ENCODE assay signal across 1 cellular context in the genomic region with DNA sequence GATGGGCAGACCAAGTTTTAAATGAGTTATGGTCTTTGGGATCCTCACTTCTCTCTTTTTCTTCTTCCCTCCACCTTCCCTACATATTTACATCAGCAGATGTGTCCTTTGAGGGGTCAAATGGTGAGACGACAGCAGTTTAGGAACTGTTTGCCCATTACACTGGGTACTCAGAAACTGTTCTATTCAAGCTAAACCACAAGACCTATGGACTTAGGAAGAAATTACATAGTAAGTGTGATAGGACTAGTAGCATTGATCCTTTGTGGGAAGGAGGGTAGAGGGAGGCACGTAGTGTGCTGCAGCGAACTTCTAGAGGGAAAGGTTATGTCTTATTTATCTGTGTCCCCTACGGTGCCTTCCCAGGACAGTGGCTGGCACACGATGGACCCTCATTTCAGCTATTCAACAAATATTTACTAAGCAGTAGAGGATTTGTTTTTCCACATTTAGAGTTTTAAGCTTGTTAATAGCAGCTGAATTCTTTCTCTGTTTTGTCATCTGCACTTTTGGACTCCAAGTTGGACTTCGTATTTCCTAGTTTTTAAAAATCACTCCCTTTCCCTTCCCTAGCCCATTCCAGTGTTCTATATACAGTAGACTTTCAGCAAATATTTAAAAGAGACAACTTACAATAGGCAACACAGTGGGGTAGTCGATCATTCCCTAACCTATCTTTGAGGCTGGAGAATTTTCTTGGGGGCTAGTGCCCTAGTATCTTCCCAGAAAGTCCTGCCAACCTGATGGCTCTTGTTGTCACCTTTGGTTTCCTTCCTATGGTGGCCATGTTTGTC.
TF ChIP-seq lines count a peak whose summit lies in the region.

No MANE protein-coding gene starts in this region.

TF ChIP-seq in HepG2, 621 proteins besides CTCF, POLR2A, EP300 and RAD21 (continued from another document and continues in another):
- TF ChIP-seq, protein P1, sequence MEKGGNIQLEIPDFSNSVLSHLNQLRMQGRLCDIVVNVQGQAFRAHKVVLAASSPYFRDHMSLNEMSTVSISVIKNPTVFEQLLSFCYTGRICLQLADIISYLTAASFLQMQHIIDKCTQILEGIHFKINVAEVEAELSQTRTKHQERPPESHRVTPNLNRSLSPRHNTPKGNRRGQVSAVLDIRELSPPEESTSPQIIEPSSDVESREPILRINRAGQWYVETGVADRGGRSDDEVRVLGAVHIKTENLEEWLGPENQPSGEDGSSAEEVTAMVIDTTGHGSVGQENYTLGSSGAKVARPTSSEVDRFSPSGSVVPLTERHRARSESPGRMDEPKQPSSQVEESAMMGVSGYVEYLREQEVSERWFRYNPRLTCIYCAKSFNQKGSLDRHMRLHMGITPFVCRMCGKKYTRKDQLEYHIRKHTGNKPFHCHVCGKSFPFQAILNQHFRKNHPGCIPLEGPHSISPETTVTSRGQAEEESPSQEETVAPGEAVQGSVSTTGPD (CRISPR knock-in tag; IDR thresholded peaks at IDR 0.05) = no peak
- TF ChIP-seq TOE1 (CRISPR knock-in tag; IDR thresholded peaks at IDR 0.05) = no peak; the same call in 1 of the 2 replicates
- TF ChIP-seq ZNF607 (CRISPR knock-in tag; IDR thresholded peaks at IDR 0.05; ENCODE audit: borderline replicate concordance) = peak; percentile 35; the same call in 1 of the 2 replicates
- TF ChIP-seq SP5 (CRISPR knock-in tag; IDR thresholded peaks at IDR 0.05; ENCODE audit: borderline replicate concordance, low read depth) = peak; percentile 58
- no peak for TF ChIP-seq ZSCAN29 (CRISPR knock-in tag; conservative IDR thresholded peaks at IDR 0.05)
- TF ChIP-seq, protein P2, sequence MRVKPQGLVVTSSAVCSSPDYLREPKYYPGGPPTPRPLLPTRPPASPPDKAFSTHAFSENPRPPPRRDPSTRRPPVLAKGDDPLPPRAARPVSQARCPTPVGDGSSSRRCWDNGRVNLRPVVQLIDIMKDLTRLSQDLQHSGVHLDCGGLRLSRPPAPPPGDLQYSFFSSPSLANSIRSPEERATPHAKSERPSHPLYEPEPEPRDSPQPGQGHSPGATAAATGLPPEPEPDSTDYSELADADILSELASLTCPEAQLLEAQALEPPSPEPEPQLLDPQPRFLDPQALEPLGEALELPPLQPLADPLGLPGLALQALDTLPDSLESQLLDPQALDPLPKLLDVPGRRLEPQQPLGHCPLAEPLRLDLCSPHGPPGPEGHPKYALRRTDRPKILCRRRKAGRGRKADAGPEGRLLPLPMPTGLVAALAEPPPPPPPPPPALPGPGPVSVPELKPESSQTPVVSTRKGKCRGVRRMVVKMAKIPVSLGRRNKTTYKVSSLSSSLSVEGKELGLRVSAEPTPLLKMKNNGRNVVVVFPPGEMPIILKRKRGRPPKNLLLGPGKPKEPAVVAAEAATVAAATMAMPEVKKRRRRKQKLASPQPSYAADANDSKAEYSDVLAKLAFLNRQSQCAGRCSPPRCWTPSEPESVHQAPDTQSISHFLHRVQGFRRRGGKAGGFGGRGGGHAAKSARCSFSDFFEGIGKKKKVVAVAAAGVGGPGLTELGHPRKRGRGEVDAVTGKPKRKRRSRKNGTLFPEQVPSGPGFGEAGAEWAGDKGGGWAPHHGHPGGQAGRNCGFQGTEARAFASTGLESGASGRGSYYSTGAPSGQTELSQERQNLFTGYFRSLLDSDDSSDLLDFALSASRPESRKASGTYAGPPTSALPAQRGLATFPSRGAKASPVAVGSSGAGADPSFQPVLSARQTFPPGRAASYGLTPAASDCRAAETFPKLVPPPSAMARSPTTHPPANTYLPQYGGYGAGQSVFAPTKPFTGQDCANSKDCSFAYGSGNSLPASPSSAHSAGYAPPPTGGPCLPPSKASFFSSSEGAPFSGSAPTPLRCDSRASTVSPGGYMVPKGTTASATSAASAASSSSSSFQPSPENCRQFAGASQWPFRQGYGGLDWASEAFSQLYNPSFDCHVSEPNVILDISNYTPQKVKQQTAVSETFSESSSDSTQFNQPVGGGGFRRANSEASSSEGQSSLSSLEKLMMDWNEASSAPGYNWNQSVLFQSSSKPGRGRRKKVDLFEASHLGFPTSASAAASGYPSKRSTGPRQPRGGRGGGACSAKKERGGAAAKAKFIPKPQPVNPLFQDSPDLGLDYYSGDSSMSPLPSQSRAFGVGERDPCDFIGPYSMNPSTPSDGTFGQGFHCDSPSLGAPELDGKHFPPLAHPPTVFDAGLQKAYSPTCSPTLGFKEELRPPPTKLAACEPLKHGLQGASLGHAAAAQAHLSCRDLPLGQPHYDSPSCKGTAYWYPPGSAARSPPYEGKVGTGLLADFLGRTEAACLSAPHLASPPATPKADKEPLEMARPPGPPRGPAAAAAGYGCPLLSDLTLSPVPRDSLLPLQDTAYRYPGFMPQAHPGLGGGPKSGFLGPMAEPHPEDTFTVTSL (CRISPR knock-in tag; IDR thresholded peaks at IDR 0.05; ENCODE audit: borderline replicate concordance) = peak; percentile 95
- TF ChIP-seq, protein P3, sequence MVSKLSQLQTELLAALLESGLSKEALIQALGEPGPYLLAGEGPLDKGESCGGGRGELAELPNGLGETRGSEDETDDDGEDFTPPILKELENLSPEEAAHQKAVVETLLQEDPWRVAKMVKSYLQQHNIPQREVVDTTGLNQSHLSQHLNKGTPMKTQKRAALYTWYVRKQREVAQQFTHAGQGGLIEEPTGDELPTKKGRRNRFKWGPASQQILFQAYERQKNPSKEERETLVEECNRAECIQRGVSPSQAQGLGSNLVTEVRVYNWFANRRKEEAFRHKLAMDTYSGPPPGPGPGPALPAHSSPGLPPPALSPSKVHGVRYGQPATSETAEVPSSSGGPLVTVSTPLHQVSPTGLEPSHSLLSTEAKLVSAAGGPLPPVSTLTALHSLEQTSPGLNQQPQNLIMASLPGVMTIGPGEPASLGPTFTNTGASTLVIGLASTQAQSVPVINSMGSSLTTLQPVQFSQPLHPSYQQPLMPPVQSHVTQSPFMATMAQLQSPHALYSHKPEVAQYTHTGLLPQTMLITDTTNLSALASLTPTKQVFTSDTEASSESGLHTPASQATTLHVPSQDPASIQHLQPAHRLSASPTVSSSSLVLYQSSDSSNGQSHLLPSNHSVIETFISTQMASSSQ (IDR thresholded peaks at IDR 0.05; ENCODE audit: low read depth) = peak; percentile 54; the same call in 1 of the 2 replicates
- TF ChIP-seq, protein P3 (CRISPR knock-in tag; IDR thresholded peaks at IDR 0.05; ENCODE audit: borderline replicate concordance) = no peak; the same call in 1 of the 2 replicates
- TF ChIP-seq KLF6 (CRISPR knock-in tag; IDR thresholded peaks at IDR 0.05) = 0 out of 2 replicates have a peak, but pooled peaks have one; percentile 36
- no peak for TF ChIP-seq TCF12 (IDR thresholded peaks at IDR 0.05)
- peak; percentile 45; the same call in 1 of the 2 replicates for TF ChIP-seq TCF12 (CRISPR knock-in tag; IDR thresholded peaks at IDR 0.05)
- TF ChIP-seq ZNF24 (IDR thresholded peaks at IDR 0.05) = no peak
- TF ChIP-seq, protein P4, sequence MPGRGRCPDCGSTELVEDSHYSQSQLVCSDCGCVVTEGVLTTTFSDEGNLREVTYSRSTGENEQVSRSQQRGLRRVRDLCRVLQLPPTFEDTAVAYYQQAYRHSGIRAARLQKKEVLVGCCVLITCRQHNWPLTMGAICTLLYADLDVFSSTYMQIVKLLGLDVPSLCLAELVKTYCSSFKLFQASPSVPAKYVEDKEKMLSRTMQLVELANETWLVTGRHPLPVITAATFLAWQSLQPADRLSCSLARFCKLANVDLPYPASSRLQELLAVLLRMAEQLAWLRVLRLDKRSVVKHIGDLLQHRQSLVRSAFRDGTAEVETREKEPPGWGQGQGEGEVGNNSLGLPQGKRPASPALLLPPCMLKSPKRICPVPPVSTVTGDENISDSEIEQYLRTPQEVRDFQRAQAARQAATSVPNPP (CRISPR knock-in tag; IDR thresholded peaks at IDR 0.05) = peak; percentile 61; the same call in 1 of the 2 replicates
- peak; percentile 91; the same call in 1 of the 2 replicates for TF ChIP-seq SMYD3 (CRISPR knock-in tag; IDR thresholded peaks at IDR 0.05)
- TF ChIP-seq, protein P5, sequence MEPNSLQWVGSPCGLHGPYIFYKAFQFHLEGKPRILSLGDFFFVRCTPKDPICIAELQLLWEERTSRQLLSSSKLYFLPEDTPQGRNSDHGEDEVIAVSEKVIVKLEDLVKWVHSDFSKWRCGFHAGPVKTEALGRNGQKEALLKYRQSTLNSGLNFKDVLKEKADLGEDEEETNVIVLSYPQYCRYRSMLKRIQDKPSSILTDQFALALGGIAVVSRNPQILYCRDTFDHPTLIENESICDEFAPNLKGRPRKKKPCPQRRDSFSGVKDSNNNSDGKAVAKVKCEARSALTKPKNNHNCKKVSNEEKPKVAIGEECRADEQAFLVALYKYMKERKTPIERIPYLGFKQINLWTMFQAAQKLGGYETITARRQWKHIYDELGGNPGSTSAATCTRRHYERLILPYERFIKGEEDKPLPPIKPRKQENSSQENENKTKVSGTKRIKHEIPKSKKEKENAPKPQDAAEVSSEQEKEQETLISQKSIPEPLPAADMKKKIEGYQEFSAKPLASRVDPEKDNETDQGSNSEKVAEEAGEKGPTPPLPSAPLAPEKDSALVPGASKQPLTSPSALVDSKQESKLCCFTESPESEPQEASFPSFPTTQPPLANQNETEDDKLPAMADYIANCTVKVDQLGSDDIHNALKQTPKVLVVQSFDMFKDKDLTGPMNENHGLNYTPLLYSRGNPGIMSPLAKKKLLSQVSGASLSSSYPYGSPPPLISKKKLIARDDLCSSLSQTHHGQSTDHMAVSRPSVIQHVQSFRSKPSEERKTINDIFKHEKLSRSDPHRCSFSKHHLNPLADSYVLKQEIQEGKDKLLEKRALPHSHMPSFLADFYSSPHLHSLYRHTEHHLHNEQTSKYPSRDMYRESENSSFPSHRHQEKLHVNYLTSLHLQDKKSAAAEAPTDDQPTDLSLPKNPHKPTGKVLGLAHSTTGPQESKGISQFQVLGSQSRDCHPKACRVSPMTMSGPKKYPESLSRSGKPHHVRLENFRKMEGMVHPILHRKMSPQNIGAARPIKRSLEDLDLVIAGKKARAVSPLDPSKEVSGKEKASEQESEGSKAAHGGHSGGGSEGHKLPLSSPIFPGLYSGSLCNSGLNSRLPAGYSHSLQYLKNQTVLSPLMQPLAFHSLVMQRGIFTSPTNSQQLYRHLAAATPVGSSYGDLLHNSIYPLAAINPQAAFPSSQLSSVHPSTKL (CRISPR knock-in tag; IDR thresholded peaks at IDR 0.05) = peak; percentile 98
- TF ChIP-seq DPF2 (CRISPR knock-in tag; IDR thresholded peaks at IDR 0.05; ENCODE audit: borderline replicate concordance, low read depth) = peak; percentile 84
- TF ChIP-seq ZNF709 (CRISPR knock-in tag; IDR thresholded peaks at IDR 0.05) = no peak
- peak; percentile 47; the same call in 1 of the 2 replicates for TF ChIP-seq YEATS2 (CRISPR knock-in tag; IDR thresholded peaks at IDR 0.05; ENCODE audit: borderline replicate concordance)
- TF ChIP-seq HNF4G (IDR thresholded peaks at IDR 0.05; ENCODE audit: borderline replicate concordance, low read depth, low read length) = peak; percentile 83
- TF ChIP-seq HNF4G (CRISPR knock-in tag; IDR thresholded peaks at IDR 0.05; ENCODE audit: borderline replicate concordance, low read depth) = peak; percentile 70; the same call in 1 of the 2 replicates
- peak; percentile 49; the same call in 1 of the 2 replicates for TF ChIP-seq CEBPG (CRISPR knock-in tag; IDR thresholded peaks at IDR 0.05)
- TF ChIP-seq YY1 (IDR thresholded peaks at IDR 0.05; ENCODE audit: insufficient read depth, insufficient replicate concordance, low read depth, low read length) = peak; percentile 48
- TF ChIP-seq, protein P6, sequence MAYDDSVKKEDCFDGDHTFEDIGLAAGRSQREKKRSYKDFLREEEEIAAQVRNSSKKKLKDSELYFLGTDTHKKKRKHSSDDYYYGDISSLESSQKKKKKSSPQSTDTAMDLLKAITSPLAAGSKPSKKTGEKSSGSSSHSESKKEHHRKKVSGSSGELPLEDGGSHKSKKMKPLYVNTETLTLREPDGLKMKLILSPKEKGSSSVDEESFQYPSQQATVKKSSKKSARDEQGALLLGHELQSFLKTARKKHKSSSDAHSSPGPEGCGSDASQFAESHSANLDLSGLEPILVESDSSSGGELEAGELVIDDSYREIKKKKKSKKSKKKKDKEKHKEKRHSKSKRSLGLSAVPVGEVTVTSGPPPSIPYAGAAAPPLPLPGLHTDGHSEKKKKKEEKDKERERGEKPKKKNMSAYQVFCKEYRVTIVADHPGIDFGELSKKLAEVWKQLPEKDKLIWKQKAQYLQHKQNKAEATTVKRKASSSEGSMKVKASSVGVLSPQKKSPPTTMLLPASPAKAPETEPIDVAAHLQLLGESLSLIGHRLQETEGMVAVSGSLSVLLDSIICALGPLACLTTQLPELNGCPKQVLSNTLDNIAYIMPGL (CRISPR knock-in tag; IDR thresholded peaks at IDR 0.05; ENCODE audit: borderline replicate concordance in 1 of 2, low read depth in 1 of 2) = peak in 1 of 2 experiments; percentile 18; a peak in 1 of 4 replicates
- TF ChIP-seq KLF12 (CRISPR knock-in tag; IDR thresholded peaks at IDR 0.05; ENCODE audit: borderline replicate concordance) = no peak
- TF ChIP-seq ETV5 (CRISPR knock-in tag; IDR thresholded peaks at IDR 0.05; ENCODE audit: borderline replicate concordance) = peak; percentile 57; the same call in 1 of the 2 replicates
- peak; percentile 32; the same call in 1 of the 2 replicates for TF ChIP-seq ZNF317 (CRISPR knock-in tag; IDR thresholded peaks at IDR 0.05)
- TF ChIP-seq, protein P7, sequence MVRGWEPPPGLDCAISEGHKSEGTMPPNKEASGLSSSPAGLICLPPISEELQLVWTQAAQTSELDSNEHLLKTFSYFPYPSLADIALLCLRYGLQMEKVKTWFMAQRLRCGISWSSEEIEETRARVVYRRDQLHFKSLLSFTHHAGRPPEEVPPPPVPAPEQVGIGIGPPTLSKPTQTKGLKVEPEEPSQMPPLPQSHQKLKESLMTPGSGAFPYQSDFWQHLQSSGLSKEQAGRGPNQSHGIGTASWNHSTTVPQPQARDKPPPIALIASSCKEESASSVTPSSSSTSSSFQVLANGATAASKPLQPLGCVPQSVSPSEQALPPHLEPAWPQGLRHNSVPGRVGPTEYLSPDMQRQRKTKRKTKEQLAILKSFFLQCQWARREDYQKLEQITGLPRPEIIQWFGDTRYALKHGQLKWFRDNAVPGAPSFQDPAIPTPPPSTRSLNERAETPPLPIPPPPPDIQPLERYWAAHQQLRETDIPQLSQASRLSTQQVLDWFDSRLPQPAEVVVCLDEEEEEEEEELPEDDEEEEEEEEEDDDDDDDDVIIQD (CRISPR knock-in tag; IDR thresholded peaks at IDR 0.05; ENCODE audit: low read depth) = peak; percentile 76
- TF ChIP-seq ZNF780A (CRISPR knock-in tag; IDR thresholded peaks at IDR 0.05) = no peak
- TF ChIP-seq CREB1 (IDR thresholded peaks at IDR 0.05) = no peak
- TF ChIP-seq CREB1 (CRISPR knock-in tag; IDR thresholded peaks at IDR 0.05) = peak; percentile 73
